28 cellular contexts compared by ENCODE assay signal in genomic region chr16:53152321-53152720, GRCh38.
DNase-seq lines count a peak whose midpoint lies in the region; ATAC-seq, FAIRE-seq and TF ChIP-seq lines count a peak whose summit lies in the region.
"Had no signal": no experiment of that assay in that cellular context is flagged by ENCODE, and none has a peak within 500 bp of the region (broad histone marks: within the 10 kb centered on the region; RNA-seq: fewer than 3 reads in every experiment).

No MANE protein-coding gene starts in this region.

- ATAC-seq in GM23338 (peak; percentile 52), GM12878 (peak; percentile 85), HG02678 (IDR thresholded peaks at IDR 0.05; ENCODE audit: unreplicated experiment) (no peak)
- ATAC-seq: effector memory CD8-positive, alpha-beta T cell; PC-3; sciatic nerve had no signal

- in situ Hi-C loops in GM12878 (cut with MboI) = no loop called here

- CTCF ChIA-PET in GM12878 (lab: Yijun Ruan, JAX) = interaction anchor here (1.3 to 2.6 kb wide), 3 partner anchors 8 to 97 kb away, joined by 3 to 9 read pairs (median 6); partner anchors contain the start of gene CHD9
- CTCF ChIA-PET in activated naive CD4-positive, alpha-beta T cell treated with anti-CD3 and anti-CD28 coated beads, Interleukin-2, amount 10 ng/mL, durations not matched to agents 7 days and 5 days (lab: Charles Lee) = interaction anchor here (1.5 kb wide), 1 partner anchor 11 kb away, joined by 3 read pairs; no protein-coding TSS in a partner anchor

- H3K4me3 ChIP-seq in GM23338 = no peak overlapping the region
- no peak overlapping the region for H3K4me3 ChIP-seq in GM12878
- H3K4me3 ChIP-seq: coronary artery, esophagus squamous epithelium, hepatocyte, stomach, tibial artery had no signal

- H3K27ac ChIP-seq in GM23338 (ENCODE audit: low read depth) (no peak overlapping the region), GM12878 (ENCODE audit: control insufficient read depth, insufficient read depth) (peak overlapping the region; percentile 37; the same call in 1 of the 2 replicates)
- H3K27ac ChIP-seq: brain microvascular endothelial cell, coronary artery, esophagus squamous epithelium, hepatocyte, parathyroid adenoma, tibial artery had no signal

- no peak for TF ChIP-seq EP300 in GM12878 (IDR thresholded peaks at IDR 0.05; ENCODE audit: borderline replicate concordance in 1 of 2, control insufficient read depth in 1 of 2, low read depth in 2 of 2, low read length in 2 of 2)

- H3K4me2 ChIP-seq in GM23338 (no peak overlapping the region), GM12878 (ENCODE audit: control insufficient read depth, insufficient read depth) (no peak overlapping the region)
- H3K4me2 ChIP-seq: hepatocyte had no signal

- intact Hi-C loops in GM12878 (cut with micrococcal nuclease; ENCODE audit: unreplicated experiment) = no loop called here

- no peaks in the 10 kb centered on the region for H3K27me3 ChIP-seq in GM23338 (ENCODE audit: insufficient read depth)
- H3K27me3 ChIP-seq in GM12878 (replicated peaks in 1 of 2; ENCODE audit: control insufficient read depth in 2 of 2, insufficient read depth in 2 of 2, low read length in 1 of 2) = no peaks in the 10 kb centered on the region
- H3K27me3 ChIP-seq: brain microvascular endothelial cell, esophagus squamous epithelium, hepatocyte, stomach, tibial artery had no signal

- no peaks in the 10 kb centered on the region for H3K9me3 ChIP-seq in GM12878 (replicated peaks; ENCODE audit: control insufficient read depth, insufficient read depth, low read length)

- no peaks in the 10 kb centered on the region for H3K9me3 Mint-ChIP-seq in GM23338
- no peaks in the 10 kb centered on the region for H3K9me3 Mint-ChIP-seq in activated naive CD4-positive, alpha-beta T cell treated with anti-CD3 and anti-CD28 coated beads, Interleukin-2, amount 10 ng/mL, durations not matched to agents 7 days and 5 days
- H3K9me3 Mint-ChIP-seq: activated CD4-positive, alpha-beta memory T cell treated with anti-CD3 and anti-CD28 coated beads, Interleukin-2, amount 10 ng/mL, durations not matched to agents 7 days and 5 days; effector memory CD8-positive, alpha-beta T cell; IgD-negative memory B cell had no signal

- H3K4me1 ChIP-seq in GM23338 (ENCODE audit: insufficient read depth) (no peaks in the 10 kb centered on the region), GM12878 (ENCODE audit: control insufficient read depth, insufficient read depth, low read length) (no peaks in the 10 kb centered on the region; the same call in 1 of the 2 replicates)

- H3K27me3 Mint-ChIP-seq in GM23338 (ENCODE audit: insufficient read depth, low read depth, poor library complexity) = no peaks in the 10 kb centered on the region
- no peaks in the 10 kb centered on the region for H3K27me3 Mint-ChIP-seq in activated naive CD4-positive, alpha-beta T cell treated with anti-CD3 and anti-CD28 coated beads, Interleukin-2, amount 10 ng/mL, durations not matched to agents 7 days and 5 days
- H3K27me3 Mint-ChIP-seq: activated CD4-positive, alpha-beta memory T cell treated with anti-CD3 and anti-CD28 coated beads, Interleukin-2, amount 10 ng/mL, durations not matched to agents 7 days and 5 days; CD4-positive, alpha-beta T cell; effector memory CD8-positive, alpha-beta T cell; IgD-negative memory B cell had no signal

- H2AFZ ChIP-seq in GM23338 = no peak overlapping the region
- no peak overlapping the region for H2AFZ ChIP-seq in GM12878 (ENCODE audit: control insufficient read depth, low read depth, low read length)
- H2AFZ ChIP-seq: hepatocyte, parathyroid adenoma had no signal

- no peaks in the 10 kb centered on the region for H3F3A ChIP-seq in GM23338 (replicated peaks; ENCODE audit: low read depth)

- H3K79me2 ChIP-seq in GM23338 (replicated peaks; ENCODE audit: insufficient read depth) (peaks cover 27% of the 10 kb centered on the region), GM12878 (ENCODE audit: control insufficient read depth, insufficient read depth, low read length) (peaks cover 37% of the 10 kb centered on the region)

- H4K20me1 ChIP-seq in GM23338 (replicated peaks; ENCODE audit: insufficient read depth) = no peaks in the 10 kb centered on the region
- no peaks in the 10 kb centered on the region for H4K20me1 ChIP-seq in GM12878 (ENCODE audit: control insufficient read depth, insufficient read depth)

- H3K9me2 ChIP-seq in GM23338 (ENCODE audit: insufficient read depth) = no peaks in the 10 kb centered on the region

- POLR2A ChIA-PET in GM12878 (lab: Charles Lee) = no interaction called here

- H3K36me3 ChIP-seq in GM23338 (ENCODE audit: insufficient read depth) (peaks cover 4% of the 10 kb centered on the region; the same call in 1 of the 2 replicates), GM12878 (ENCODE audit: control insufficient read depth in 2 of 2, insufficient read depth in 2 of 2, low read length in 1 of 2) (peaks cover 0 to 14% of the 10 kb centered on the region in 2 experiments; a peak in 3 of 4 replicates)

- peak; percentile 26 for FAIRE-seq in GM12891 (lab: Jason Lieb, UNC)
- no peak for FAIRE-seq in GM12878 (lab: Jason Lieb, UNC)
- FAIRE-seq: frontal cortex had no signal

- H3K36me3 Mint-ChIP-seq in GM23338 (ENCODE audit: low read depth) = peaks cover 6% of the 10 kb centered on the region; the same call in 2 of the 3 replicates
- H3K36me3 Mint-ChIP-seq in activated naive CD4-positive, alpha-beta T cell treated with anti-CD3 and anti-CD28 coated beads, Interleukin-2, amount 10 ng/mL, durations not matched to agents 7 days and 5 days = peaks cover 14% of the 10 kb centered on the region

- TF ChIP-seq RAD21 in GM12878 (IDR thresholded peaks at IDR 0.05; ENCODE audit: insufficient read depth, low read depth, low read length) = no peak

- SMC1A ChIA-PET in GM12878 (lab: Charles Lee; ENCODE audit: uncharacterized antibody, unreplicated experiment) = no interaction called here

- TF ChIP-seq CTCF in GM23338 (conservative IDR thresholded peaks at IDR 0.05; ENCODE audit: low read depth in 2 of 2) = no peak
- no peak for TF ChIP-seq CTCF in GM12878 (IDR thresholded peaks at IDR 0.05 in 2 of 3, conservative IDR thresholded peaks at IDR 0.05 in 1 of 3; ENCODE audit: control insufficient read depth in 2 of 3, extremely low read depth in 1 of 3, insufficient read depth in 1 of 3, low read depth in 3 of 3, low read length in 3 of 3)

- no peak for DNase-seq in GM12891 (ENCODE audit: insufficient read length, low spot score)
- DNase-seq in GM23338 (ENCODE audit: low spot score) = no peak
- no peak for DNase-seq in GM12878 (ENCODE audit: low read depth, low spot score)
- DNase-seq in renal cortical epithelial cell (ENCODE audit: low read depth) = peak; percentile 44
- DNase-seq in activated naive CD4-positive, alpha-beta T cell treated with anti-CD3 and anti-CD28 coated beads, Interleukin-2, amount 10 ng/mL, durations not matched to agents 7 days and 5 days = no peak
- DNase-seq in NCI-H2227 (lab: John Stamatoyannopoulos, UW; ENCODE audit: unreplicated experiment) = no peak
- DNase-seq: activated CD4-positive, alpha-beta memory T cell treated with anti-CD3 and anti-CD28 coated beads, Interleukin-2, amount 10 ng/mL, durations not matched to agents 7 days and 5 days; activated gamma-delta T cell treated with Interleukin-2 at 50 U/mL for 16 hours; brain microvascular endothelial cell; CD4-positive, alpha-beta T cell; effector memory CD8-positive, alpha-beta T cell; esophagus squamous epithelium; NCI-H2081 treated with DMSO at 0.1 percent for 48 hours; NCI-H446; NCI-H82; PC-3; SHP77 treated with DMSO at 0.1 percent for 48 hours; stimulated activated CD4-positive, alpha-beta T cell treated with anti-CD3 and anti-CD28 coated beads, Interleukin-15, amount 100 ng/mL, for 24 hours; stomach; tibial artery had no signal

- no peak overlapping the region for H3K9ac ChIP-seq in GM12878 (ENCODE audit: control insufficient read depth, insufficient read depth, low read length)
- H3K9ac ChIP-seq: parathyroid adenoma had no signal

- H3K4me3 Mint-ChIP-seq in GM23338 = no peak overlapping the region
- H3K4me3 Mint-ChIP-seq in activated naive CD4-positive, alpha-beta T cell treated with anti-CD3 and anti-CD28 coated beads, Interleukin-2, amount 10 ng/mL, durations not matched to agents 7 days and 5 days = no peak overlapping the region
- H3K4me3 Mint-ChIP-seq: activated CD4-positive, alpha-beta memory T cell treated with anti-CD3 and anti-CD28 coated beads, Interleukin-2, amount 10 ng/mL, durations not matched to agents 7 days and 5 days; CD4-positive, alpha-beta T cell; effector memory CD8-positive, alpha-beta T cell; IgD-negative memory B cell; neural crest cell had no signal

- no peak for TF ChIP-seq POLR2A in GM12891 (IDR thresholded peaks at IDR 0.05; ENCODE audit: low read depth, low read length)
- TF ChIP-seq POLR2A in GM12878 (IDR thresholded peaks at IDR 0.05; ENCODE audit: low read depth, low read length) = no peak

- BruUV-seq in GM12878 (replicated peaks; lab: Mats Ljungman, UMichigan) = no TSS peak

- H3K27ac Mint-ChIP-seq in GM23338 = no peak overlapping the region
- no peak overlapping the region for H3K27ac Mint-ChIP-seq in activated naive CD4-positive, alpha-beta T cell treated with anti-CD3 and anti-CD28 coated beads, Interleukin-2, amount 10 ng/mL, durations not matched to agents 7 days and 5 days
- H3K27ac Mint-ChIP-seq: activated CD4-positive, alpha-beta memory T cell treated with anti-CD3 and anti-CD28 coated beads, Interleukin-2, amount 10 ng/mL, durations not matched to agents 7 days and 5 days; CD4-positive, alpha-beta T cell; effector memory CD8-positive, alpha-beta T cell; IgD-negative memory B cell had no signal

- peaks cover 9% of the 10 kb centered on the region for H3K4me1 Mint-ChIP-seq in GM23338
- no peaks in the 10 kb centered on the region for H3K4me1 Mint-ChIP-seq in activated naive CD4-positive, alpha-beta T cell treated with anti-CD3 and anti-CD28 coated beads, Interleukin-2, amount 10 ng/mL, durations not matched to agents 7 days and 5 days
- H3K4me1 Mint-ChIP-seq: activated CD4-positive, alpha-beta memory T cell treated with anti-CD3 and anti-CD28 coated beads, Interleukin-2, amount 10 ng/mL, durations not matched to agents 7 days and 5 days had no signal

- RAD21 ChIA-PET in GM12878 (lab: Charles Lee; ENCODE audit: unreplicated experiment) = no interaction called here

TF ChIP-seq in GM12891, 5 proteins besides CTCF, POLR2A, EP300 and RAD21 (continues in another document):
- no peak for TF ChIP-seq TAF1 (IDR thresholded peaks at IDR 0.05; ENCODE audit: low read depth, low read length)
- no peak for TF ChIP-seq POU2F2 (IDR thresholded peaks at IDR 0.05; ENCODE audit: low read depth, low read length)
- no peak for TF ChIP-seq POLR2AphosphoS5 (IDR thresholded peaks at IDR 0.05; ENCODE audit: low read depth, low read length)

TF ChIP-seq in GM23338, 12 proteins besides CTCF, POLR2A, EP300 and RAD21 (continues in another document):
- TF ChIP-seq EZH2 (IDR thresholded peaks at IDR 0.05; ENCODE audit: low read depth, unreplicated experiment) = no peak

TF ChIP-seq in GM12878, 131 proteins besides CTCF, POLR2A, EP300 and RAD21 (continues in another document):
- TF ChIP-seq EZH2 (IDR thresholded peaks at IDR 0.05; ENCODE audit: borderline replicate concordance, control insufficient read depth, low read depth, low read length) = no peak
